13 cellular contexts compared by ENCODE assay signal in the genomic region with DNA sequence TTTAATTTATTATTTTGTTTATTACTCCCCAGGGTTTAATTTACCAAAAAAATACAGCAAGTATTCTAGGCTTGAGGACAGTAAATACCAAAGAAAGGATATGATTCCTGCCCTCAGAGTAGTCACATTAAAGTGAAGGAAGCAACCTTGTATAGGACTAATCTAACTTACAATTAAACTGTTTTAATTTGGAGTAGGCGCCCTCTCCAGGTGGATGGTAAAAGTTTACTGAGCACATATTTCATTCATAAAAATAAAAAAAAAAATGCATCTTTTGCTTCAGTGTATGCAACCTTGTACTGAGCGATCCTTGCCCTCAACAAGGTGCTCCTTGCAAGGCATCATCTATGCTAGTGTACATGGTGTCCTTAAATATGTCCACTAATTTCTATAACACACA.
DNase-seq lines count a peak whose midpoint lies in the region; ATAC-seq and TF ChIP-seq lines count a peak whose summit lies in the region.
"Had no signal": no experiment of that assay in that cellular context is flagged by ENCODE, and none has a peak within 500 bp of the region (broad histone marks: within the 10 kb centered on the region; RNA-seq: fewer than 3 reads in every experiment).

No MANE protein-coding gene starts in this region.

- 0 out of 3 replicates have a peak, but pooled peaks cover 4% of the 10 kb centered on the region for H3K9me3 Mint-ChIP-seq in GM23338
- peaks cover 11% of the 10 kb centered on the region for H3K9me3 Mint-ChIP-seq in stimulated activated effector memory CD8-positive, alpha-beta T cell treated with anti-CD3 and anti-CD28 coated beads, Interleukin-12 subunit alpha, Interleukin-12 subunit beta, amount 100 ng/mL, for 72 hours
- H3K9me3 Mint-ChIP-seq: activated T-helper 17 cell treated with anti-CD3 and anti-CD28 coated beads, Interleukin-2, amount 50 U/mL, for 72 hours had no signal

- peak; percentile 16 for DNase-seq in A172 (ENCODE audit: low spot score)
- DNase-seq in GM23338 (ENCODE audit: low spot score) = peak; percentile 2
- DNase-seq in RWPE1 (ENCODE audit: low spot score) = peak; percentile 0
- peak; percentile 15 for DNase-seq in fibroblast of pulmonary artery (ENCODE audit: low read depth)
- DNase-seq in stimulated activated effector memory CD8-positive, alpha-beta T cell treated with anti-CD3 and anti-CD28 coated beads, Interleukin-12 subunit alpha, Interleukin-12 subunit beta, amount 100 ng/mL, for 72 hours (ENCODE audit: low spot score in 2 of 2) = no peak
- DNase-seq in neuronal stem cell (ENCODE audit: low spot score) = no peak
- no peak for DNase-seq in hepatic stellate cell (ENCODE audit: low spot score)
- DNase-seq: dorsolateral prefrontal cortex; NCI-H226; stimulated activated CD4-positive, alpha-beta T cell treated with anti-CD3 and anti-CD28 coated beads, Interleukin-2, amount 100 ng/mL, for 48 hours had no signal

- H3K4me3 ChIP-seq in GM23338 (no peak overlapping the region), fibroblast of pulmonary artery (replicated peaks; ENCODE audit: low read depth, low read length) (no peak overlapping the region), neuronal stem cell (ENCODE audit: low read length in 2 of 2) (no peak overlapping the region)
- H3K4me3 ChIP-seq: dorsolateral prefrontal cortex had no signal

- H2BK15ac ChIP-seq in neuronal stem cell (ENCODE audit: low read length) = no peak overlapping the region

- peaks cover 2% of the 10 kb centered on the region; the same call in 2 of the 3 replicates for H3K4me1 Mint-ChIP-seq in GM23338
- H3K4me1 Mint-ChIP-seq in stimulated activated effector memory CD8-positive, alpha-beta T cell treated with anti-CD3 and anti-CD28 coated beads, Interleukin-12 subunit alpha, Interleukin-12 subunit beta, amount 100 ng/mL, for 72 hours = no peaks in the 10 kb centered on the region
- H3K4me1 Mint-ChIP-seq: activated T-helper 17 cell treated with anti-CD3 and anti-CD28 coated beads, Interleukin-2, amount 50 U/mL, for 72 hours; CD4-positive, CD25-positive, alpha-beta regulatory T cell had no signal

- H3K79me1 ChIP-seq in neuronal stem cell (ENCODE audit: low read depth, low read length) = no peaks in the 10 kb centered on the region

- peaks cover 81% of the 10 kb centered on the region for H3K27me3 ChIP-seq in GM23338 (ENCODE audit: insufficient read depth)
- H3K27me3 ChIP-seq in neuronal stem cell (ENCODE audit: control insufficient read depth in 3 of 3, insufficient read depth in 3 of 3, low read depth in 1 of 3, low read length in 3 of 3) = no peaks in the 10 kb centered on the region

- H3K9ac ChIP-seq in neuronal stem cell (ENCODE audit: low read depth, low read length, poor library complexity) = no peak overlapping the region

- H3K18ac ChIP-seq in neuronal stem cell (ENCODE audit: low read length) = no peak overlapping the region

- H3K23ac ChIP-seq in neuronal stem cell (ENCODE audit: low read depth, low read length, poor library complexity) = no peak overlapping the region

- peaks cover 57% of the 10 kb centered on the region for H3K27me3 Mint-ChIP-seq in GM23338 (ENCODE audit: insufficient read depth, low read depth, poor library complexity)
- H3K27me3 Mint-ChIP-seq: activated T-helper 17 cell treated with anti-CD3 and anti-CD28 coated beads, Interleukin-2, amount 50 U/mL, for 72 hours; CD4-positive, CD25-positive, alpha-beta regulatory T cell had no signal

- H3K4me3 Mint-ChIP-seq in GM23338 = no peak overlapping the region
- no peak overlapping the region for H3K4me3 Mint-ChIP-seq in stimulated activated effector memory CD8-positive, alpha-beta T cell treated with anti-CD3 and anti-CD28 coated beads, Interleukin-12 subunit alpha, Interleukin-12 subunit beta, amount 100 ng/mL, for 72 hours
- H3K4me3 Mint-ChIP-seq: activated T-helper 17 cell treated with anti-CD3 and anti-CD28 coated beads, Interleukin-2, amount 50 U/mL, for 72 hours; CD4-positive, CD25-positive, alpha-beta regulatory T cell had no signal

- no peaks in the 10 kb centered on the region for H3K9me3 ChIP-seq in neuronal stem cell (replicated peaks in 1 of 2; ENCODE audit: control insufficient read depth in 2 of 2, insufficient read depth in 1 of 2, low read depth in 1 of 2, low read length in 2 of 2)

- H3K27ac Mint-ChIP-seq in GM23338 = no peak overlapping the region
- no peak overlapping the region for H3K27ac Mint-ChIP-seq in stimulated activated effector memory CD8-positive, alpha-beta T cell treated with anti-CD3 and anti-CD28 coated beads, Interleukin-12 subunit alpha, Interleukin-12 subunit beta, amount 100 ng/mL, for 72 hours
- H3K27ac Mint-ChIP-seq: activated T-helper 17 cell treated with anti-CD3 and anti-CD28 coated beads, Interleukin-2, amount 50 U/mL, for 72 hours; CD4-positive, CD25-positive, alpha-beta regulatory T cell had no signal

- POLR2A ChIA-PET in RWPE1 (lab: Yijun Ruan, JAX; ENCODE audit: low non-redundant PET) = no interaction called here

- no peaks in the 10 kb centered on the region for H3F3A ChIP-seq in GM23338 (replicated peaks; ENCODE audit: low read depth)

- no peak overlapping the region for H2BK5ac ChIP-seq in neuronal stem cell (ENCODE audit: low read length)

- CTCF ChIA-PET in RWPE1 (lab: Yijun Ruan, JAX) = interaction anchor here (0.7 kb wide), 1 partner anchor 883 kb away, joined by 3 read pairs; no protein-coding TSS in a partner anchor

- no peaks in the 10 kb centered on the region for H3K36me3 Mint-ChIP-seq in GM23338 (ENCODE audit: low read depth)
- H3K36me3 Mint-ChIP-seq in stimulated activated effector memory CD8-positive, alpha-beta T cell treated with anti-CD3 and anti-CD28 coated beads, Interleukin-12 subunit alpha, Interleukin-12 subunit beta, amount 100 ng/mL, for 72 hours = no peaks in the 10 kb centered on the region
- H3K36me3 Mint-ChIP-seq: CD4-positive, CD25-positive, alpha-beta regulatory T cell had no signal

- H3K4me1 ChIP-seq in GM23338 (ENCODE audit: insufficient read depth) (no peaks in the 10 kb centered on the region), neuronal stem cell (ENCODE audit: control insufficient read depth in 2 of 2, insufficient read depth in 1 of 2, low read depth in 1 of 2, low read length in 2 of 2) (no peaks in the 10 kb centered on the region)

- no peak overlapping the region for H2AFZ ChIP-seq in GM23338
- no peak overlapping the region for H2AFZ ChIP-seq in neuronal stem cell (ENCODE audit: low read length)

- peaks cover 4% of the 10 kb centered on the region; the same call in 1 of the 2 replicates for H4K20me1 ChIP-seq in GM23338 (replicated peaks; ENCODE audit: insufficient read depth)

- no peak overlapping the region for H2AK5ac ChIP-seq in neuronal stem cell (ENCODE audit: low read depth, low read length)

- H3K14ac ChIP-seq in neuronal stem cell (ENCODE audit: low read length) = no peak overlapping the region

- H3K27ac ChIP-seq in GM23338 (ENCODE audit: low read depth) (no peak overlapping the region), RWPE1 (no peak overlapping the region), neuronal stem cell (replicated peaks; ENCODE audit: low read length) (no peak overlapping the region)
- H3K27ac ChIP-seq: dorsolateral prefrontal cortex had no signal

- TF ChIP-seq CTCF in GM23338 (conservative IDR thresholded peaks at IDR 0.05; ENCODE audit: low read depth in 2 of 2) = peak in 1 of 2 experiments; percentile 41; a peak in 3 of 4 replicates
- no peak for TF ChIP-seq CTCF in RWPE1 (conservative IDR thresholded peaks at IDR 0.05; ENCODE audit: low read depth)
- peak; percentile 13 for TF ChIP-seq CTCF in fibroblast of pulmonary artery (IDR thresholded peaks at IDR 0.05; ENCODE audit: low read length, missing control alignments)

- H4K8ac ChIP-seq in neuronal stem cell (ENCODE audit: low read depth, low read length) = no peak overlapping the region

- H3K4ac ChIP-seq in neuronal stem cell (ENCODE audit: low read length) = no peak overlapping the region

- no CpG with 5 or more reads among the region's 2 CpGs for WGBS in neuronal stem cell (ENCODE audit: extremely low coverage in 2 of 2, insufficient read length in 2 of 2, insufficient replicate concordance in 1 of 2), 2 donors

- H2BK12ac ChIP-seq in neuronal stem cell (ENCODE audit: low read length) = no peak overlapping the region

- H3K4me2 ChIP-seq in GM23338 (no peak overlapping the region), neuronal stem cell (ENCODE audit: insufficient read depth, low read length, poor library complexity, severe bottlenecking) (no peak overlapping the region)

- ATAC-seq in GM23338 (no peak), HG02798 (IDR thresholded peaks at IDR 0.05; ENCODE audit: poor library complexity, unreplicated experiment) (no peak)
- ATAC-seq in stimulated activated effector memory CD8-positive, alpha-beta T cell treated with anti-CD3 and anti-CD28 coated beads, Interleukin-12 subunit alpha, Interleukin-12 subunit beta, amount 100 ng/mL, for 72 hours = no peak
- ATAC-seq: activated T-helper 17 cell treated with anti-CD3 and anti-CD28 coated beads, Interleukin-2, amount 50 U/mL, for 72 hours had no signal

- no peak overlapping the region for H4K91ac ChIP-seq in neuronal stem cell (ENCODE audit: low read depth, low read length, poor library complexity)

- no peaks in the 10 kb centered on the region for H3K9me2 ChIP-seq in GM23338 (ENCODE audit: insufficient read depth)

- no peaks in the 10 kb centered on the region for H3K36me3 ChIP-seq in GM23338 (ENCODE audit: insufficient read depth)
- no peaks in the 10 kb centered on the region for H3K36me3 ChIP-seq in neuronal stem cell (replicated peaks in 1 of 2; ENCODE audit: control insufficient read depth in 2 of 2, insufficient read depth in 2 of 2, low read length in 2 of 2)

- H3K79me2 ChIP-seq in GM23338 (replicated peaks; ENCODE audit: insufficient read depth) = no peaks in the 10 kb centered on the region

- no peak overlapping the region for H2BK120ac ChIP-seq in neuronal stem cell (ENCODE audit: low read depth, low read length)

Comparison
In these comparisons a context has a peak if more than half of its experiments do, and no peak if none do; other contexts are left out.
1. DNase-seq: peak in A172 (single experiment), GM23338 (single experiment), RWPE1 (single experiment) and fibroblast of pulmonary artery (single experiment); none in stimulated activated effector memory CD8-positive, alpha-beta T cell treated with anti-CD3 and anti-CD28 coated beads, Interleukin-12 subunit alpha, Interleukin-12 subunit beta, amount 100 ng/mL, for 72 hours (0 of 2), neuronal stem cell (single experiment) and hepatic stellate cell (single experiment).